1 cellular context compared by ENCODE assay signal in genomic region chr2:12402440-12403139, GRCh38.
A peak's percentile ranks its signal among the peaks of the same experiment; 100 is the strongest.
TF ChIP-seq lines count a peak whose summit lies in the region.

No MANE protein-coding gene starts in this region.

TF ChIP-seq in H1, 55 proteins besides CTCF, POLR2A, EP300 and RAD21:
- TF ChIP-seq TEAD4 (IDR thresholded peaks at IDR 0.05; ENCODE audit: low read depth, low read length) (peak; percentile 45; the same call in 1 of the 2 replicates), KDM4A (IDR thresholded peaks at IDR 0.05; ENCODE audit: low read depth, low read length, severe bottlenecking) (no peak)
